ENCODE assay signal across 8 cellular contexts in the genomic region with DNA sequence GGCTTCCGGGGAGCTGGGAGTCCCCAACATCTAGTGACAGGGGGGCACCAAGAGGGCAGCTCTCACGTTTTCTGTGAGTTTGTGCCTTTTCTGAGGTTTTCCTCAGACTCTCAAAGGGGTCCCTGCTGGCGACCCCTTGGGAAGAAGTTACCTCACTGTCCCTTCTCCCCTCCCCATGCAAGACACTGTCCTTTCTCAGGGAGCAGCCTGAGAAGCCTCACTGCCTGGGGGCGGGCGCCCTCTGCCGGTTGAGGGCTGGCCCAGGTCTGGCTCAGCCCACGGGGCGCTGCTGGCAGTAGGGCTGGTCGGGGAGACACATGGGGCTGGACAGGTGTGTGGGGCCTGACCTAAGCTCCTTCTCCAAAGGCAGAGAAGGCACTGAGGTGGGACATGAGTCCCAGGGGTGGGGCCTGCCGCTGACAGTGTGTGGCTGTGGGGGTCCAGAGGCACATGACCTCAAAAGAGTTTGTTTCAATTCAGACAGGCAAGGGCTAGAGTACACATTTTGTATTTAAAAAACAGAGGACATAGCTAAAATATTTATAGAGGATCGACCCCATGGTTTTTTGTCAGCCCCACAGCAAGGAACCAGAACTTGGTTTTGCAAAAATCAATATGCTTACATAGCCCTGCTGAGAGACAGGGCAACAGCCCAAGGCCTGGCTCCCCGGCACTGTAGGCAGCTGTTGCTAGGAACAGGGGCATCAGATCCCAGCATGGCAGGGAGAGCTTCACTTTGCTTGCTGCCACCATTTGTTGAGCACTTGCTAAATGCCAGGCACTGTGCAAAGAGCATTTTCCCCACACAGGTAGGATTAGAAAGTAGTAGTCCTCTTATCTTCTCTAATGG. TPM values are rescaled to one million over a fixed set of nuclear protein-coding genes. Genes with fewer than 3 reads are reported as not detected.
DNase-seq lines count a peak whose midpoint lies in the region; ATAC-seq and TF ChIP-seq lines count a peak whose summit lies in the region.

No MANE protein-coding gene starts in this region.

- H3K36me3 ChIP-seq in Loucy (ENCODE audit: insufficient read depth, low read length), result no peaks in the 10 kb centered on the region
- no peaks in the 10 kb centered on the region for H3K36me3 ChIP-seq in SU-DHL-6 (ENCODE audit: low read length)
- H3K36me3 ChIP-seq in heart left ventricle, result no peaks in the 10 kb centered on the region

- H4K20me1 ChIP-seq in Loucy (ENCODE audit: insufficient read depth, low read length, poor library complexity, severe bottlenecking) (no peaks in the 10 kb centered on the region), SU-DHL-6 (ENCODE audit: low read depth, low read length) (no peaks in the 10 kb centered on the region)

- H3F3A ChIP-seq in Loucy (ENCODE audit: low read depth) (no peaks in the 10 kb centered on the region), SU-DHL-6 (ENCODE audit: insufficient read depth) (no peaks in the 10 kb centered on the region)

- H3K4me1 ChIP-seq in Loucy (ENCODE audit: insufficient read depth, low read length, poor library complexity, severe bottlenecking) (no peaks in the 10 kb centered on the region), heart left ventricle (peaks cover 0 to 10% (median 0%) of the 10 kb centered on the region in 12 donors)

- H3K36me3 Mint-ChIP-seq in activated naive CD4-positive, alpha-beta T cell treated with anti-CD3 and anti-CD28 coated beads, Interleukin-2, amount 50 U/mL, for 72 hours, result peaks cover 0 to 10% of the 10 kb centered on the region in 2 donors

- H2AFZ ChIP-seq in Loucy (ENCODE audit: low read length) (0 out of 2 replicates have a peak overlapping the region, but pooled peaks have one; percentile 59), SU-DHL-6 (ENCODE audit: low read depth, low read length, severe bottlenecking) (no peak overlapping the region)

- TF ChIP-seq CTCF in Loucy (conservative IDR thresholded peaks at IDR 0.05; ENCODE audit: low read length) (peak; percentile 96), SU-DHL-6 (IDR thresholded peaks at IDR 0.05; ENCODE audit: insufficient read depth, low read length, poor library complexity, severe bottlenecking) (peak; percentile 98), heart left ventricle (IDR thresholded peaks at IDR 0.05) (peak; percentile 86 to 99 (median 96))

- H3K27ac Mint-ChIP-seq in activated naive CD4-positive, alpha-beta T cell treated with anti-CD3 and anti-CD28 coated beads, Interleukin-2, amount 50 U/mL, for 72 hours, result peak overlapping the region in 1 of 2 donors; percentile 52

- intact Hi-C loops in heart left ventricle (cut with DNase I), result loop anchor here in 9 of 10 donors (1.0 to 10.0 kb wide), 13 partner anchors 62 to 404 kb away; a partner anchor contains a TSS

- TF ChIP-seq POLR2A in heart left ventricle (IDR thresholded peaks at IDR 0.05), result no peak

- no peaks in the 10 kb centered on the region for H3K27me3 ChIP-seq in Loucy (ENCODE audit: insufficient read depth, low read length, poor library complexity, severe bottlenecking)
- no peaks in the 10 kb centered on the region for H3K27me3 ChIP-seq in SU-DHL-6 (ENCODE audit: low read length)
- no peaks in the 10 kb centered on the region for H3K27me3 ChIP-seq in heart left ventricle

- DNase-seq in ACHN, result peak; percentile 65
- peak; percentile 79 for DNase-seq in GM19238 (ENCODE audit: insufficient read length, low spot score)
- peak; percentile 76 to 93 for DNase-seq in activated naive CD4-positive, alpha-beta T cell treated with anti-CD3 and anti-CD28 coated beads, Interleukin-2, amount 50 U/mL, for 72 hours (ENCODE audit: low spot score in 2 of 2)
- peak; percentile 77 to 88 (median 79) for DNase-seq in heart left ventricle
- peak; percentile 81 for DNase-seq in retina

- H3K4me2 ChIP-seq in Loucy (ENCODE audit: low read depth, low read length, poor library complexity, severe bottlenecking), result no peak overlapping the region
- H3K4me2 ChIP-seq in SU-DHL-6 (ENCODE audit: low read depth, low read length, poor library complexity, severe bottlenecking), result no peak overlapping the region

- H3K79me2 ChIP-seq in Loucy (ENCODE audit: insufficient read depth, low read length), result no peaks in the 10 kb centered on the region
- no peaks in the 10 kb centered on the region for H3K79me2 ChIP-seq in SU-DHL-6 (ENCODE audit: insufficient read depth, low read length)

- 16 to 42% (median 20%) methylated on average over 3 to 12 of the region's 12 CpGs for WGBS in heart left ventricle, 4 donors

- H3K9me3 Mint-ChIP-seq in activated naive CD4-positive, alpha-beta T cell treated with anti-CD3 and anti-CD28 coated beads, Interleukin-2, amount 50 U/mL, for 72 hours, result no peaks in the 10 kb centered on the region

- H3K9ac ChIP-seq in Loucy (ENCODE audit: low read depth, low read length, poor library complexity, severe bottlenecking) (no peak overlapping the region), SU-DHL-6 (ENCODE audit: low read length) (no peak overlapping the region)

- peak; percentile 76 to 95 for ATAC-seq in activated naive CD4-positive, alpha-beta T cell treated with anti-CD3 and anti-CD28 coated beads, Interleukin-2, amount 50 U/mL, for 72 hours
- peak; percentile 86 to 92 (median 89) for ATAC-seq in heart left ventricle
- no peak for ATAC-seq in GM21367 (IDR thresholded peaks at IDR 0.05; ENCODE audit: unreplicated experiment)

- in situ Hi-C loops in ACHN (cut with HindIII; ENCODE audit: low pct_ligation_motif_present, low pct_unique_long_range_greater_than_20kb, low sequenced_read_pairs), result no loop called here

- H3K27ac ChIP-seq in SU-DHL-6 (ENCODE audit: low read depth, low read length), result no peak overlapping the region
- no peak overlapping the region for H3K27ac ChIP-seq in heart left ventricle

- H3K4me3 ChIP-seq in Loucy (ENCODE audit: low read length, poor library complexity, severe bottlenecking), result no peak overlapping the region
- no peak overlapping the region for H3K4me3 ChIP-seq in SU-DHL-6 (ENCODE audit: insufficient read depth, low read length, poor library complexity, severe bottlenecking)
- no peak overlapping the region for H3K4me3 ChIP-seq in heart left ventricle

- H3K9me3 ChIP-seq in Loucy (ENCODE audit: insufficient read depth, low read depth, low read length) (no peaks in the 10 kb centered on the region), SU-DHL-6 (ENCODE audit: insufficient read depth, low read length) (no peaks in the 10 kb centered on the region), heart left ventricle (no peaks in the 10 kb centered on the region)

- H3K9me2 ChIP-seq in Loucy (replicated peaks; ENCODE audit: low read depth, low read length), result no peaks in the 10 kb centered on the region
- no peaks in the 10 kb centered on the region for H3K9me2 ChIP-seq in SU-DHL-6 (replicated peaks; ENCODE audit: insufficient read depth, low read length)

RNA-seq across cellular contexts. Expression of a gene that starts 18.5 kb away (rescaled TPM):
- under 1 TPM in 1 of 2 donors, not detected in 1; 0.30 TPM for total RNA-seq in activated naive CD4-positive, alpha-beta T cell treated with anti-CD3 and anti-CD28 coated beads, Interleukin-2, amount 50 U/mL, for 72 hours
- 1 to 10 TPM in 1 of 9 donors, under 1 TPM in 3, not detected in 5; 0.19 to 1.1 (median 0.39) TPM for total RNA-seq in heart left ventricle
- under 1 TPM in 1 of 2 donors, not detected in 1; 0.04 TPM for polyA plus RNA-seq in heart left ventricle

RNA-seq across cellular contexts. Expression of a gene that starts 50.3 kb away (rescaled TPM):
- not detected for total RNA-seq in activated naive CD4-positive, alpha-beta T cell treated with anti-CD3 and anti-CD28 coated beads, Interleukin-2, amount 50 U/mL, for 72 hours
- under 1 TPM in 1 of 9 donors, not detected in 8; 0.32 TPM for total RNA-seq in heart left ventricle
- not detected for polyA plus RNA-seq in heart left ventricle
